ENCODE assay signal across 35 cellular contexts in genomic region chr1:182410620-182411273, GRCh38. TPM values are rescaled to one million over a fixed set of nuclear protein-coding genes. Genes with fewer than 3 reads are reported as not detected.
DNase-seq lines count a peak whose midpoint lies in the region; ATAC-seq and TF ChIP-seq lines count a peak whose summit lies in the region.
"Had no signal": no experiment of that assay in that cellular context is flagged by ENCODE, and none has a peak within 500 bp of the region (broad histone marks: within the 10 kb centered on the region; RNA-seq: fewer than 3 reads in every experiment).

No MANE protein-coding gene starts in this region.

- BruUV-seq in MCF 10A (replicated peaks; lab: Mats Ljungman, UMichigan) (no TSS peak), mammary epithelial cell (replicated peaks; lab: Mats Ljungman, UMichigan) (no TSS peak)

- H3K4me1 ChIP-seq in mammary epithelial cell (ENCODE audit: insufficient read depth, low read length) (no peaks in the 10 kb centered on the region), right cardiac atrium (ENCODE audit: control insufficient read depth, insufficient read depth, low read length) (no peaks in the 10 kb centered on the region), thoracic aorta (ENCODE audit: control insufficient read depth in 1 of 2, low read depth in 2 of 2) (peaks cover 11 to 16% of the 10 kb centered on the region in 2 donors)
- H3K4me1 ChIP-seq: spleen, testis, vagina had no signal

- H3K4me1 Mint-ChIP-seq in MCF 10A (ENCODE audit: insufficient read depth, unreplicated experiment): peaks cover 8% of the 10 kb centered on the region
- no peaks in the 10 kb centered on the region for H3K4me1 Mint-ChIP-seq in endothelial cell (ENCODE audit: unreplicated experiment)
- H3K4me1 Mint-ChIP-seq: brain, IgD-negative memory B cell had no signal

- ATAC-seq in right cardiac atrium (peak; percentile 65 to 89), thoracic aorta (ENCODE audit: insufficient number of reproducible peaks, low FRiP score, low read depth) (peak; percentile 76), HG03457 (IDR thresholded peaks at IDR 0.05; ENCODE audit: unreplicated experiment) (no peak)
- ATAC-seq: activated T-cell treated with anti-CD3 and anti-CD28 coated beads, Interleukin-2, amount 50 U/mL, for 72 hours; SK-N-SH treated with all-trans-retinoic acid at 6 μM for 48 hours; stimulated activated naive CD8-positive, alpha-beta T cell treated with anti-CD3 and anti-CD28 coated beads, Interleukin-15, Interleukin-2, amounts not matched to agents 100 U/mL and 50 U/mL, for 24 hours had no signal

- H3K4me3 Mint-ChIP-seq in MCF 10A (ENCODE audit: unreplicated experiment) (no peak overlapping the region), endothelial cell (ENCODE audit: unreplicated experiment) (no peak overlapping the region)
- H3K4me3 Mint-ChIP-seq: activated T-cell treated with anti-CD3 and anti-CD28 coated beads, Interleukin-2, amount 50 U/mL, for 72 hours; brain; GM23338; HFFc6; IgD-negative memory B cell; nephron progenitor cell; T-helper 1 cell treated with Interleukin-12 subunit alpha and Interleukin-12 subunit beta and Interleukin-4 antibody, amounts not matched to agents 30 μg/mL and 1 μg/mL, for 36 hours had no signal

- H3K79me2 ChIP-seq in mammary epithelial cell (ENCODE audit: insufficient read depth, low read length): no peaks in the 10 kb centered on the region

- POLR2A ChIA-PET in MCF 10A (lab: Yijun Ruan, JAX): interaction anchor here (0.7 to 1.8 kb wide), 7 partner anchors 10 to 112 kb away, joined by 3 to 5 read pairs (median 3); no protein-coding TSS in a partner anchor

- H3K27ac ChIP-seq in mammary epithelial cell (ENCODE audit: insufficient read depth, low read depth, low read length): no peak overlapping the region
- H3K27ac ChIP-seq in coronary artery: peak overlapping the region; percentile 17 to 70
- H3K27ac ChIP-seq in right cardiac atrium (ENCODE audit: low read length): no peak overlapping the region
- peak overlapping the region; percentile 30 to 62 for H3K27ac ChIP-seq in thoracic aorta
- H3K27ac ChIP-seq: PC-9, spleen, testis, vagina had no signal

- 13% methylated on average over 1 of the region's 1 CpG for WGBS in mammary epithelial cell (ENCODE audit: low coverage, missing lambda C conversion rate)
- WGBS in right cardiac atrium: 17% methylated on average over 1 of the region's 1 CpG

- H2AFZ ChIP-seq in mammary epithelial cell (ENCODE audit: low read depth, low read length): no peak overlapping the region
- H2AFZ ChIP-seq: GM23338, PC-9 had no signal

- intact Hi-C loops in MCF 10A (cut with micrococcal nuclease): no loop called here
- intact Hi-C loops in mammary epithelial cell (cut with micrococcal nuclease): no loop called here
- intact Hi-C loops in right cardiac atrium (cut with DNase I): no loop called here

- no peak overlapping the region for H3K9ac ChIP-seq in mammary epithelial cell (ENCODE audit: insufficient read depth, low read length)

- H3K36me3 ChIP-seq in mammary epithelial cell (ENCODE audit: insufficient read depth, low read length) (no peaks in the 10 kb centered on the region), thoracic aorta (no peaks in the 10 kb centered on the region)
- H3K36me3 ChIP-seq: spleen, vagina had no signal

- H3K9me3 ChIP-seq in mammary epithelial cell (replicated peaks; ENCODE audit: insufficient read depth, low read length) (no peaks in the 10 kb centered on the region), right cardiac atrium (ENCODE audit: control insufficient read depth, low read length) (no peaks in the 10 kb centered on the region), thoracic aorta (no peaks in the 10 kb centered on the region)
- H3K9me3 ChIP-seq: testis, vagina had no signal

- in situ Hi-C loops in mammary epithelial cell (cut with MboI; ENCODE audit: low sequenced_read_pairs in 2 of 2): no loop called here

- H3K36me3 Mint-ChIP-seq in MCF 10A (ENCODE audit: insufficient read depth, unreplicated experiment) (no peaks in the 10 kb centered on the region), endothelial cell (ENCODE audit: low read depth, unreplicated experiment) (no peaks in the 10 kb centered on the region)
- H3K36me3 Mint-ChIP-seq: brain, IgD-negative memory B cell had no signal

- H3K9me3 Mint-ChIP-seq in MCF 10A (ENCODE audit: unreplicated experiment) (peaks cover 2% of the 10 kb centered on the region), endothelial cell (ENCODE audit: unreplicated experiment) (no peaks in the 10 kb centered on the region)
- H3K9me3 Mint-ChIP-seq: brain, GM23338, HFFc6 had no signal

- CTCF ChIA-PET in MCF 10A (lab: Yijun Ruan, JAX): interaction anchor here (0.6 to 1.3 kb wide), 5 partner anchors 11 to 323 kb away, joined by 3 to 4 read pairs (median 4); no protein-coding TSS in a partner anchor
- CTCF ChIA-PET in mammary epithelial cell (lab: Charles Lee; ENCODE audit: low non-redundant PET): no interaction called here

- TF ChIP-seq CTCF in MCF 10A (IDR thresholded peaks at IDR 0.05; ENCODE audit: unreplicated experiment) (no peak), mammary epithelial cell (conservative IDR thresholded peaks at IDR 0.05 in 1 of 2, IDR thresholded peaks at IDR 0.05 in 1 of 2; ENCODE audit: extremely low read depth in 1 of 2, insufficient read depth in 1 of 2, low read depth in 1 of 2, low read length in 2 of 2) (no peak), coronary artery (IDR thresholded peaks at IDR 0.05) (no peak), thoracic aorta (IDR thresholded peaks at IDR 0.05) (no peak), endothelial cell (IDR thresholded peaks at IDR 0.05; ENCODE audit: unreplicated experiment) (no peak)

- peak overlapping the region; percentile 21 for H3K27ac Mint-ChIP-seq in MCF 10A (ENCODE audit: low read depth, unreplicated experiment)
- H3K27ac Mint-ChIP-seq in endothelial cell (ENCODE audit: unreplicated experiment): no peak overlapping the region
- H3K27ac Mint-ChIP-seq: activated T-cell treated with anti-CD3 and anti-CD28 coated beads, Interleukin-2, amount 50 U/mL, for 72 hours; brain; GM23338; HFFc6; nephron progenitor cell; T-helper 1 cell treated with Interleukin-12 subunit alpha and Interleukin-12 subunit beta and Interleukin-4 antibody, amounts not matched to agents 30 μg/mL and 1 μg/mL, for 36 hours had no signal

- H3K4me2 ChIP-seq in mammary epithelial cell (ENCODE audit: insufficient read depth, low read depth, low read length): no peak overlapping the region
- H3K4me2 ChIP-seq: GM23338, PC-9 had no signal

- H3K27me3 Mint-ChIP-seq in MCF 10A (ENCODE audit: insufficient read depth, unreplicated experiment) (no peaks in the 10 kb centered on the region), endothelial cell (ENCODE audit: unreplicated experiment) (peaks cover 2% of the 10 kb centered on the region)

- dilution Hi-C loops in mammary epithelial cell (cut with HindIII; ENCODE audit: low sequenced_read_pairs): no loop called here

- DNase-seq in MCF 10A (ENCODE audit: unreplicated experiment): no peak
- DNase-seq in mammary epithelial cell: no peak
- DNase-seq in coronary artery (ENCODE audit: low spot score): no peak
- DNase-seq in right cardiac atrium: no peak
- DNase-seq in thoracic aorta (ENCODE audit: low spot score): no peak
- no peak for DNase-seq in endothelial cell (ENCODE audit: low spot score)
- no peak for DNase-seq in T-helper 9 cell
- DNase-seq: activated CD4-positive, alpha-beta T cell treated with anti-CD3 and anti-CD28 coated beads, Interleukin-2, amount 50 U/mL, for 48 hours; activated CD4-positive, CD25-positive, alpha-beta regulatory T cell treated with anti-CD3 and anti-CD28 coated beads, Interleukin-2, amount 50 U/mL, for 72 hours; activated naive CD4-positive, alpha-beta T cell treated with Interleukin-2 at 50 U/mL for 16 hours; activated T-cell treated with anti-CD3 and anti-CD28 coated beads, Interleukin-2, amount 50 U/mL, for 72 hours; Calu3; HFFc6; mesenchymal stem cell; NCI-H1105; NCI-H2029; NCI-H510A treated with DMSO at 0.1 percent for 48 hours; nephron progenitor cell; PC-9; retina; spleen; stimulated activated CD4-positive, alpha-beta T cell treated with anti-CD3 and anti-CD28 coated beads, Interleukin-2, amount 100 ng/mL, for 24 hours; stimulated activated naive CD8-positive, alpha-beta T cell treated with anti-CD3 and anti-CD28 coated beads, Interleukin-15, Interleukin-2, amounts not matched to agents 100 U/mL and 50 U/mL, for 24 hours; testis had no signal

- H3K27me3 ChIP-seq in mammary epithelial cell (ENCODE audit: insufficient read depth, low read length) (no peaks in the 10 kb centered on the region), right cardiac atrium (ENCODE audit: control insufficient read depth, insufficient read depth) (peaks cover 3% of the 10 kb centered on the region), thoracic aorta (replicated peaks; ENCODE audit: insufficient read depth) (no peaks in the 10 kb centered on the region)
- H3K27me3 ChIP-seq: testis, vagina had no signal

- no peaks in the 10 kb centered on the region for H4K20me1 ChIP-seq in mammary epithelial cell (ENCODE audit: insufficient read depth, low read length)

- no peak overlapping the region for H3K4me3 ChIP-seq in mammary epithelial cell (replicated peaks in 1 of 3; ENCODE audit: insufficient read depth in 1 of 3, low read depth in 2 of 3, low read length in 3 of 3)
- H3K4me3 ChIP-seq in coronary artery: no peak overlapping the region
- H3K4me3 ChIP-seq in right cardiac atrium (ENCODE audit: low read length): no peak overlapping the region
- no peak overlapping the region for H3K4me3 ChIP-seq in thoracic aorta
- H3K4me3 ChIP-seq: GM23338, PC-9, spleen, testis, vagina had no signal

RNA-seq across cellular contexts. Expression of gene TEDDM1, which starts 10.3 kb away (rescaled TPM):
- total RNA-seq in MCF 10A (2022) (not detected in 2 replicates), mammary epithelial cell (not detected), right cardiac atrium (not detected), thoracic aorta (not detected), endothelial cell (ENCODE audit: unreplicated experiment) (not detected)
- polyA plus RNA-seq in mammary epithelial cell (not detected), right cardiac atrium (not detected)
- not detected for polyA minus RNA-seq in mammary epithelial cell
- total RNA-seq: activated T-cell treated with anti-CD3 and anti-CD28 coated beads, Interleukin-2, amount 50 U/mL, for 72 hours; Calu3; endothelial cell of umbilical vein; GM23338; HFFc6; kidney epithelial cell; osteoblast; PC-9; spleen; testis; vagina had no signal
- polyA plus RNA-seq: adipose tissue, endothelial cell of umbilical vein, GM23338, spleen had no signal

RNA-seq across cellular contexts. Expression of gene GLUL, which starts 19.2 kb away (rescaled TPM):
- total RNA-seq in MCF 10A (2022): 240 and 437 TPM in 2 replicates
- 100 to 1,000 TPM; 400 to 471 TPM for total RNA-seq in mammary epithelial cell
- polyA plus RNA-seq in mammary epithelial cell: 893 TPM
- polyA minus RNA-seq in mammary epithelial cell: 1,162 TPM
- total RNA-seq in right cardiac atrium: 100 to 1,000 TPM; 303 to 361 (median 342) TPM
- 199 TPM for polyA plus RNA-seq in right cardiac atrium
- 100 to 1,000 TPM; 705 to 998 TPM for total RNA-seq in thoracic aorta
- 472 TPM for total RNA-seq in endothelial cell (ENCODE audit: unreplicated experiment)

RNA-seq across cellular contexts. Expression of gene RGSL1, which starts 39.2 kb away (rescaled TPM):
- not detected in 2 replicates for total RNA-seq in MCF 10A (2022)
- not detected for total RNA-seq in mammary epithelial cell
- not detected for polyA plus RNA-seq in mammary epithelial cell
- polyA minus RNA-seq in mammary epithelial cell: not detected
- not detected for total RNA-seq in right cardiac atrium
- not detected for polyA plus RNA-seq in right cardiac atrium
- total RNA-seq in thoracic aorta: not detected
- total RNA-seq in endothelial cell (ENCODE audit: unreplicated experiment): not detected
- total RNA-seq: activated T-cell treated with anti-CD3 and anti-CD28 coated beads, Interleukin-2, amount 50 U/mL, for 72 hours; Calu3; endothelial cell of umbilical vein; GM23338; HFFc6; kidney epithelial cell; osteoblast; PC-9; spleen; vagina had no signal
- polyA plus RNA-seq: adipose tissue, endothelial cell of umbilical vein, GM23338, IgD-negative memory B cell, spleen had no signal

Comparison
In these comparisons a context has a peak if more than half of its experiments do, and no peak if none do; other contexts are left out.
1. H3K27ac ChIP-seq: peak in coronary artery (2 of 2) and thoracic aorta (2 of 2); none in mammary epithelial cell (single experiment) and right cardiac atrium (single experiment).